ENCODE assay signal across 8 cellular contexts in the genomic region with DNA sequence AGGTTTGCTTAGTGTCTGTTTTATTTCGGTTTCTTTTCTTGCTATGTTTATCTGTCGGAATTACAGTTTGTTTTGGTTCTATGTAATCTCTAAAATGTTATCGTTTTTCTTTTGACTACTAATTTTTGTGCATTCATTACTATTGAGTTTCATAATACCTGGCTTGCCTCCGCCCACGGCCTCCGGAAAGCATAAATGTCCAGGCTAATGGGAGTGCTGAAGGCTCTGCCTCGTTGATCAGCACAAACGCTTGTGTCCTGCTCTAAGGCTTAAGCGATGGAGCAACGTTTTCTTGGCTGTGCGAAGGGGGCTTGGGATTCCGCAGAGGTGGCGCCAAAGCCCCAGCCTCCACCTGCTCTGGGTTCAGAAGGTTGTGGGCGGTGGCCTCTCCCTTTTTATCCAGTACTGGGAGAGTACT. TPM values are rescaled to one million over a fixed set of nuclear protein-coding genes. Genes with fewer than 3 reads are reported as not detected.
A peak's percentile ranks its signal among the peaks of the same experiment; 100 is the strongest.
DNase-seq lines count a peak whose midpoint lies in the region; ATAC-seq and TF ChIP-seq lines count a peak whose summit lies in the region.

No MANE protein-coding gene starts in this region.

- intact Hi-C loops in head of caudate nucleus (cut with DNase I): no loop called here

- H3K4me3 ChIP-seq in HUES6 (ENCODE audit: low read depth, low read length) (peak overlapping the region; percentile 62), smooth muscle cell (peak overlapping the region; percentile 65)

- peak overlapping the region; percentile 98 for H3K4me2 ChIP-seq in smooth muscle cell

- H3K27ac Mint-ChIP-seq in activated CD4-positive, alpha-beta memory T cell treated with anti-CD3 and anti-CD28 coated beads, Interleukin-2, amount 10 ng/mL, durations not matched to agents 7 days and 5 days: peak overlapping the region; percentile 99

- POLR2A ChIA-PET in activated CD4-positive, alpha-beta memory T cell treated with anti-CD3 and anti-CD28 coated beads, Interleukin-2, amount 10 ng/mL, durations not matched to agents 7 days and 5 days (lab: Charles Lee): interaction anchor here (0.9 to 12.8 kb wide), 18 partner anchors 9 to 584 kb away, joined by 3 to 753 read pairs (median 24); partner anchors contain the start of genes ANXA2R, HMGCS1, TMEM267 and ZNF131

- H3K9me3 ChIP-seq in HUES6 (ENCODE audit: control insufficient read depth, insufficient read depth, low read depth, low read length) (no peaks in the 10 kb centered on the region), smooth muscle cell (replicated peaks; ENCODE audit: low read depth) (no peaks in the 10 kb centered on the region)

- H4K20me1 ChIP-seq in smooth muscle cell (ENCODE audit: low read depth): peaks cover 3% of the 10 kb centered on the region

- peaks cover 36% of the 10 kb centered on the region for H3K4me1 Mint-ChIP-seq in activated CD4-positive, alpha-beta memory T cell treated with anti-CD3 and anti-CD28 coated beads, Interleukin-2, amount 10 ng/mL, durations not matched to agents 7 days and 5 days

- H2AFZ ChIP-seq in smooth muscle cell (ENCODE audit: low read depth): peak overlapping the region; percentile 88

- DNase-seq in Daoy (ENCODE audit: low read depth): peak; percentile 26
- peak; percentile 40 for DNase-seq in activated CD4-positive, alpha-beta memory T cell treated with anti-CD3 and anti-CD28 coated beads, Interleukin-2, amount 10 ng/mL, durations not matched to agents 7 days and 5 days
- peak; percentile 65 for DNase-seq in glomerular visceral epithelial cell (ENCODE audit: extremely low spot score)
- no peak for DNase-seq in smooth muscle cell (lab: John Stamatoyannopoulos, UW; ENCODE audit: unreplicated experiment)
- DNase-seq in head of caudate nucleus: no peak
- no peak for DNase-seq in NCI-H1436 treated with DMSO at 0.1 percent for 48 hours (lab: John Stamatoyannopoulos, UW)

- H3K9me3 Mint-ChIP-seq in activated CD4-positive, alpha-beta memory T cell treated with anti-CD3 and anti-CD28 coated beads, Interleukin-2, amount 10 ng/mL, durations not matched to agents 7 days and 5 days: no peaks in the 10 kb centered on the region

- 10% methylated on average over 14 of the region's 14 CpGs for WGBS in smooth muscle cell (ENCODE audit: low lambda C conversion rate)

- CTCF ChIA-PET in activated CD4-positive, alpha-beta memory T cell treated with anti-CD3 and anti-CD28 coated beads, Interleukin-2, amount 10 ng/mL, durations not matched to agents 7 days and 5 days (lab: Charles Lee): interaction anchor here (0.7 to 5.8 kb wide), 19 partner anchors 8 to 464 kb away, joined by 3 to 105 read pairs (median 8); partner anchors contain the start of genes ANXA2R, HMGCS1, TMEM267 and ZNF131

- peak overlapping the region; percentile 93 for H3K4me3 Mint-ChIP-seq in activated CD4-positive, alpha-beta memory T cell treated with anti-CD3 and anti-CD28 coated beads, Interleukin-2, amount 10 ng/mL, durations not matched to agents 7 days and 5 days

- peak; percentile 11 for ATAC-seq in GM21390 (IDR thresholded peaks at IDR 0.05; ENCODE audit: unreplicated experiment)

- H3K27me3 ChIP-seq in HUES6 (ENCODE audit: control insufficient read depth, insufficient read depth, low read length): peaks cover 81% of the 10 kb centered on the region
- peaks cover 26% of the 10 kb centered on the region for H3K27me3 ChIP-seq in smooth muscle cell (ENCODE audit: low read depth)

- no peaks in the 10 kb centered on the region for H3K27me3 Mint-ChIP-seq in activated CD4-positive, alpha-beta memory T cell treated with anti-CD3 and anti-CD28 coated beads, Interleukin-2, amount 10 ng/mL, durations not matched to agents 7 days and 5 days

- H3K4me1 ChIP-seq in HUES6 (ENCODE audit: control insufficient read depth, insufficient read depth, low read length): peaks cover 31% of the 10 kb centered on the region
- peaks cover 24% of the 10 kb centered on the region for H3K4me1 ChIP-seq in smooth muscle cell (ENCODE audit: low read depth)

- TF ChIP-seq CTCF in smooth muscle cell (IDR thresholded peaks at IDR 0.05; ENCODE audit: borderline replicate concordance, insufficient read depth, poor library complexity, severe bottlenecking): no peak

- peaks cover 9% of the 10 kb centered on the region for H3K36me3 Mint-ChIP-seq in activated CD4-positive, alpha-beta memory T cell treated with anti-CD3 and anti-CD28 coated beads, Interleukin-2, amount 10 ng/mL, durations not matched to agents 7 days and 5 days (ENCODE audit: low read depth)

- no peaks in the 10 kb centered on the region for H3F3A ChIP-seq in smooth muscle cell (ENCODE audit: low read depth)

- peaks cover 24% of the 10 kb centered on the region for H3K79me2 ChIP-seq in smooth muscle cell (ENCODE audit: low read depth)

- H3K36me3 ChIP-seq in HUES6 (ENCODE audit: control insufficient read depth, insufficient read depth, low read length) (no peaks in the 10 kb centered on the region), smooth muscle cell (ENCODE audit: low read depth) (no peaks in the 10 kb centered on the region)

- H3K9ac ChIP-seq in HUES6 (ENCODE audit: low read length) (no peak overlapping the region), smooth muscle cell (ENCODE audit: low read depth) (peak overlapping the region; percentile 91)

- no peak overlapping the region for H3K27ac ChIP-seq in HUES6 (ENCODE audit: low read depth, low read length)
- no peak overlapping the region for H3K27ac ChIP-seq in smooth muscle cell (ENCODE audit: low read depth)

RNA-seq across cellular contexts. Expression of gene ANXA2R, which starts 19.8 kb away (rescaled TPM):
- 2.9 TPM in 2 replicates for total RNA-seq in Daoy (2014; rRNA removed; shearing (Covaris generic))
- 10 to 100 TPM; 25.1 to 28.3 TPM for total RNA-seq in activated CD4-positive, alpha-beta memory T cell treated with anti-CD3 and anti-CD28 coated beads, Interleukin-2, amount 10 ng/mL, durations not matched to agents 7 days and 5 days
- total RNA-seq in smooth muscle cell: 0.40 and 1.5 TPM in 2 replicates
- polyA plus RNA-seq in smooth muscle cell: 0.83 TPM in 1 of 2 replicates, not detected in the other

Comparison
In these comparisons a context has a peak if more than half of its experiments do, and no peak if none do; other contexts are left out.
1. DNase-seq: peak in Daoy (single experiment), activated CD4-positive, alpha-beta memory T cell treated with anti-CD3 and anti-CD28 coated beads, Interleukin-2, amount 10 ng/mL, durations not matched to agents 7 days and 5 days (single experiment) and glomerular visceral epithelial cell (single experiment); none in smooth muscle cell (single experiment), head of caudate nucleus (0 of 42) and NCI-H1436 treated with DMSO at 0.1 percent for 48 hours (single experiment).